26 cellular contexts compared by ENCODE assay signal in the genomic region with DNA sequence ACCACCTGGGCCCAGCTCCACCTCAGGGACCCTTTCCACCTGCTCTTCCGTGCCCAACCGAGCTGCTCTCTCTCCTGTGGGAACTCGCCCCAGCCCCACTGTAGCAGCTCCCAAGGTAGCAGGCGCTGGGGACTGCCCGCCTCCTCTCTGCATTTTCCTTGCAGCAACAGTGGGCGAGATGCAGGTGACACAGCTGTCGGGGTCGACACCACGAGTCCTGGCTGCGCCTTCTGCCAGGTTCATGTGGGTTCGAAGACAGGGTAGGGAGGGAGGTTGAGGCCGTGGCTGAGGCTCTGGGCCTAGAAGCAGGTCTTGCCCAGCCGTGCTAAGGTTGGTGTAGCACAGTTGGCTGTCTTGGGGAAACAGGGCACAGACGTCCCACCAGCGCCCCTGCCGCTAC.
"Had no signal": no experiment of that assay in that cellular context is flagged by ENCODE, and none has a peak within 500 bp of the region (broad histone marks: within the 10 kb centered on the region; RNA-seq: fewer than 3 reads in every experiment).

No MANE protein-coding gene starts in this region.

- H3K27ac Mint-ChIP-seq: activated naive CD4-positive, alpha-beta T cell treated with anti-CD3 and anti-CD28 coated beads for 36 hours; activated naive CD8-positive, alpha-beta T cell; activated T-helper 17 cell treated with anti-CD3 and anti-CD28 coated beads, Interleukin-2, amount 50 U/mL, for 72 hours had no signal

- H3K27me3 Mint-ChIP-seq: activated naive CD8-positive, alpha-beta T cell; activated T-helper 17 cell treated with anti-CD3 and anti-CD28 coated beads, Interleukin-2, amount 50 U/mL, for 72 hours had no signal

- H3K4me2 ChIP-seq: SK-N-SH had no signal

- H3K36me3 Mint-ChIP-seq: activated naive CD8-positive, alpha-beta T cell had no signal

- H3K9me3 ChIP-seq: MG63, SK-N-SH had no signal

- H3K9me3 Mint-ChIP-seq: activated naive CD4-positive, alpha-beta T cell treated with anti-CD3 and anti-CD28 coated beads for 36 hours had no signal

- H3K27me3 ChIP-seq: brain microvascular endothelial cell, cardiac muscle cell, MG63 had no signal

- H3K36me3 ChIP-seq: brain microvascular endothelial cell, cardiac muscle cell, MG63, WERI-Rb-1 had no signal

- H3K4me3 Mint-ChIP-seq: activated naive CD4-positive, alpha-beta T cell treated with anti-CD3 and anti-CD28 coated beads for 36 hours; activated naive CD8-positive, alpha-beta T cell; activated T-cell treated with anti-CD3 and anti-CD28 coated beads, Interleukin-2, amount 50 U/mL, for 4 hours; activated T-helper 17 cell treated with anti-CD3 and anti-CD28 coated beads, Interleukin-2, amount 50 U/mL, for 72 hours had no signal

- H3K4me3 ChIP-seq: cardiac muscle cell, MG63 had no signal

- H3K4me1 Mint-ChIP-seq: activated T-helper 17 cell treated with anti-CD3 and anti-CD28 coated beads, Interleukin-2, amount 50 U/mL, for 72 hours had no signal

- DNase-seq: activated CD4-positive, alpha-beta T cell treated with anti-CD3 and anti-CD28 coated beads for 4 hours; activated gamma-delta T cell; activated naive CD4-positive, alpha-beta T cell treated with anti-CD3 and anti-CD28 coated beads for 36 hours; activated T-cell treated with anti-CD3 and anti-CD28 coated beads, Interleukin-2, amount 50 U/mL, for 4 hours; amygdala; brain microvascular endothelial cell; MG63; MV-4-11; NCI-H1092 treated with DMSO at 0.1 percent for 48 hours; NCI-H1417 treated with DMSO at 0.1 percent for 48 hours; NCI-H1694; NCI-H2029; NCI-H2107; NCI-H2171 treated with DMSO at 0.1 percent for 48 hours; NCI-H345; NCI-H510A; NCI-H526 treated with DMSO at 0.1 percent for 48 hours; NCI-H82; OCI-M1; RPMI8226; SK-N-SH; T-helper 1 cell; WERI-Rb-1 had no signal

- H3K9ac ChIP-seq: SK-N-SH had no signal

- H3K27ac ChIP-seq: brain microvascular endothelial cell, cardiac muscle cell, WERI-Rb-1 had no signal
